Comparison of ENCODE assay signal across 8 cellular contexts in the genomic region with DNA sequence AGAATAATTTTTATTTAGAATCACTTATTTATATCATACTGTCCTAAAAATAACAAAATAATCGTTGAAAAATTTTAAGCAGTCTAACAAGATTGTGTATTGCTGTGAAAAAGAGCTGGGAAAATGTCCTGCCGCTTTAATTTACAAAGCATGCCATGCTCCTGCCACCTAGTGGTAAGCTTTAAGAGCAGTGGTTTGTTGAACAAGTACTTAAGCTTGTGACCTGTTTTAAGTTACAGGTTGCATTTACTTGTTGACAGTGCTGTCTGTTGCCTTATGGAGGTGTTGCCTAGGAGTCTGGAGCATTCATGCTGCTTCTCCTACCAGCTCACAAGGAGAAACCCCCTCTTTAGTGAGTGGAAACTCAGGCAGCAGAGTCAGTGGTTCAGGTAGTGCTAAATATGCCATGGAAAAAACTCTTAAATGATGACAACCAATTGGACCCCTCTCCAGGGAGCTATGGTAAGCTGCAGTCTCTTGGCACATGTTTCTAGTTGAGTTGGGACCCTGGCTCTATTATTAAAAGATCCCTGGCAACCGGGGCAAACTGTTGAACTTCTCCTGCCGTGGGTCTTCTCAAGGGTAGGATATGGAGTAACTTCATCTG.
A peak's percentile ranks its signal among the peaks of the same experiment; 100 is the strongest.
DNase-seq lines count a peak whose midpoint lies in the region; ATAC-seq, FAIRE-seq and TF ChIP-seq lines count a peak whose summit lies in the region.

No MANE protein-coding gene starts in this region.

- H3K4me1 ChIP-seq in lung (ENCODE audit: control insufficient read depth in 2 of 2, insufficient read depth in 2 of 2, low read length in 2 of 2) = peaks cover 0 to 6% of the 10 kb centered on the region in 2 donors

- peaks cover 64% of the 10 kb centered on the region for H3K4me1 Mint-ChIP-seq in activated CD8-positive, alpha-beta memory T cell treated with anti-CD3 and anti-CD28 coated beads, Interleukin-2, amount 10 ng/mL, durations not matched to agents 7 days and 5 days
- peaks cover 15% of the 10 kb centered on the region for H3K4me1 Mint-ChIP-seq in T-helper 2 cell treated with Interferon-gamma antibody and Interleukin-4, amounts not matched to agents 5 μg/mL and 100 μg/mL, for 36 hours (ENCODE audit: low read depth)

- TF ChIP-seq CTCF in lung (IDR thresholded peaks at IDR 0.05; ENCODE audit: control extremely low read depth, extremely low read depth) = peak; percentile 87

- H3K27me3 ChIP-seq in lung (ENCODE audit: control insufficient read depth, insufficient read depth) = no peaks in the 10 kb centered on the region

- H3K4me3 ChIP-seq in lung = no peak overlapping the region

- H3K9me3 ChIP-seq in lung (ENCODE audit: control insufficient read depth in 2 of 2, insufficient read depth in 1 of 2, low read length in 1 of 2) = no peaks in the 10 kb centered on the region

- H3K4me3 Mint-ChIP-seq in activated CD8-positive, alpha-beta memory T cell treated with anti-CD3 and anti-CD28 coated beads, Interleukin-2, amount 10 ng/mL, durations not matched to agents 7 days and 5 days = no peak overlapping the region
- H3K4me3 Mint-ChIP-seq in T-helper 2 cell treated with Interferon-gamma antibody and Interleukin-4, amounts not matched to agents 5 μg/mL and 100 μg/mL, for 36 hours = no peak overlapping the region

- WGBS in lung, 2 donors = 40 to 46% methylated on average over 4 of the region's 4 CpGs

- no peaks in the 10 kb centered on the region for H3K27me3 Mint-ChIP-seq in activated CD8-positive, alpha-beta memory T cell treated with anti-CD3 and anti-CD28 coated beads, Interleukin-2, amount 10 ng/mL, durations not matched to agents 7 days and 5 days
- no peaks in the 10 kb centered on the region for H3K27me3 Mint-ChIP-seq in T-helper 2 cell treated with Interferon-gamma antibody and Interleukin-4, amounts not matched to agents 5 μg/mL and 100 μg/mL, for 36 hours (ENCODE audit: low read depth)

- DNase-seq in activated CD8-positive, alpha-beta memory T cell treated with anti-CD3 and anti-CD28 coated beads, Interleukin-2, amount 10 ng/mL, durations not matched to agents 7 days and 5 days = peak; percentile 61
- DNase-seq in activated CD8-positive, alpha-beta memory T cell treated with anti-CD3 and anti-CD28 coated beads, Interleukin-2, amount 50 U/mL, for 48 hours = no peak
- peak; percentile 62 for DNase-seq in LHCN-M2 (ENCODE audit: low read depth)
- peak; percentile 57 for DNase-seq in SK-N-DZ (ENCODE audit: low spot score)
- DNase-seq in lung (ENCODE audit: low spot score) = no peak
- DNase-seq in T-helper 2 cell treated with Interferon-gamma antibody and Interleukin-4, amounts not matched to agents 5 μg/mL and 100 μg/mL, for 36 hours (ENCODE audit: low spot score) = no peak
- no peak for DNase-seq in ureter (ENCODE audit: low spot score)

- H3K36me3 ChIP-seq in lung (ENCODE audit: control insufficient read depth in 2 of 2, insufficient read depth in 2 of 2, low read length in 2 of 2) = peaks cover 0 to 9% of the 10 kb centered on the region in 2 donors

- no peak overlapping the region for H3K27ac ChIP-seq in lung (ENCODE audit: low read depth in 1 of 2, low read length in 1 of 2)

- H3K9me3 Mint-ChIP-seq in activated CD8-positive, alpha-beta memory T cell treated with anti-CD3 and anti-CD28 coated beads, Interleukin-2, amount 10 ng/mL, durations not matched to agents 7 days and 5 days (ENCODE audit: low read depth) = no peaks in the 10 kb centered on the region
- no peaks in the 10 kb centered on the region for H3K9me3 Mint-ChIP-seq in T-helper 2 cell treated with Interferon-gamma antibody and Interleukin-4, amounts not matched to agents 5 μg/mL and 100 μg/mL, for 36 hours

- FAIRE-seq in colon (lab: Jason Lieb, UNC) = peak; percentile 87

- ATAC-seq in activated CD8-positive, alpha-beta memory T cell treated with anti-CD3 and anti-CD28 coated beads, Interleukin-2, amount 10 ng/mL, durations not matched to agents 7 days and 5 days = peak; percentile 17
- ATAC-seq in lung (ENCODE audit: insufficient read depth, low FRiP score) = no peak

- no peak overlapping the region for H3K27ac Mint-ChIP-seq in activated CD8-positive, alpha-beta memory T cell treated with anti-CD3 and anti-CD28 coated beads, Interleukin-2, amount 10 ng/mL, durations not matched to agents 7 days and 5 days
- no peak overlapping the region for H3K27ac Mint-ChIP-seq in T-helper 2 cell treated with Interferon-gamma antibody and Interleukin-4, amounts not matched to agents 5 μg/mL and 100 μg/mL, for 36 hours

- no peaks in the 10 kb centered on the region for H3K36me3 Mint-ChIP-seq in activated CD8-positive, alpha-beta memory T cell treated with anti-CD3 and anti-CD28 coated beads, Interleukin-2, amount 10 ng/mL, durations not matched to agents 7 days and 5 days
- H3K36me3 Mint-ChIP-seq in T-helper 2 cell treated with Interferon-gamma antibody and Interleukin-4, amounts not matched to agents 5 μg/mL and 100 μg/mL, for 36 hours (ENCODE audit: low read depth) = no peaks in the 10 kb centered on the region

- CTCF ChIA-PET in activated CD8-positive, alpha-beta memory T cell treated with anti-CD3 and anti-CD28 coated beads, Interleukin-2, amount 10 ng/mL, durations not matched to agents 7 days and 5 days (lab: Charles Lee) = interaction anchor here (0.7 to 2.6 kb wide), 40 partner anchors 9 to 340 kb away, joined by 3 to 44 read pairs (median 4); partner anchors contain the start of genes MIPEP and SPATA13

Comparison
In these comparisons a context has a peak if more than half of its experiments do, and no peak if none do; other contexts are left out.
1. DNase-seq: peak in activated CD8-positive, alpha-beta memory T cell treated with anti-CD3 and anti-CD28 coated beads, Interleukin-2, amount 10 ng/mL, durations not matched to agents 7 days and 5 days (single experiment), LHCN-M2 (single experiment) and SK-N-DZ (single experiment); none in activated CD8-positive, alpha-beta memory T cell treated with anti-CD3 and anti-CD28 coated beads, Interleukin-2, amount 50 U/mL, for 48 hours (single experiment), lung (single experiment), T-helper 2 cell treated with Interferon-gamma antibody and Interleukin-4, amounts not matched to agents 5 μg/mL and 100 μg/mL, for 36 hours (single experiment) and ureter (single experiment).